Comparison of ENCODE assay signal across 12 cellular contexts in the genomic region with DNA sequence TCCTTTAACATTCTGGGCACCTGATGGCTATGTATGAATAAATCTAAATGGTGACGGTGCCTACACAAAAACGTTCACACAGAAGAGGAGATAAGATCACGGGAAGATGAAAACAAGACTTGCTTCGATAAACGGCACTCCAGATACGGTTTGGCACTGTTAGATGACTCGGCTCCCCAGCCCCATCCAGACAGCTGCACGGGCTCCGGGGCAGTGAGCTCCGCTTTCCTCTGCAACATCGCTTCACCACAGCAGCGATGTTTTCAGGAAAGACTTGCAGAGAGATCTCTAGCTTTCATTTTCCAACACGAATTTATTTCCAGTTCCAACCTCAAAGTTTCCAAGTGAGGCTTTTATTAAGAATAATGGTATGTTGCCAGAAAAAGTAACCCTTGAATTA.
DNase-seq lines count a peak whose midpoint lies in the region; ATAC-seq lines count a peak whose summit lies in the region.
"Had no signal": no experiment of that assay in that cellular context is flagged by ENCODE, and none has a peak within 500 bp of the region (broad histone marks: within the 10 kb centered on the region; RNA-seq: fewer than 3 reads in every experiment).

No MANE protein-coding gene starts in this region.

- H3K9me3 ChIP-seq in MG63 (no peaks in the 10 kb centered on the region), adipocyte (ENCODE audit: control insufficient read depth, low read length) (no peaks in the 10 kb centered on the region)

- peak overlapping the region; percentile 67 for H3K9ac ChIP-seq in adipocyte (ENCODE audit: low read length)
- no peak overlapping the region for H3K9ac ChIP-seq in rectal smooth muscle tissue (ENCODE audit: low read length)

- H3K36me3 ChIP-seq in MG63 (no peaks in the 10 kb centered on the region), adipocyte (ENCODE audit: control insufficient read depth, insufficient read depth, low read length, severe bottlenecking) (no peaks in the 10 kb centered on the region), rectal smooth muscle tissue (ENCODE audit: control insufficient read depth, insufficient read depth, low read length) (no peaks in the 10 kb centered on the region)

- ATAC-seq in GM19035 (IDR thresholded peaks at IDR 0.05; ENCODE audit: unreplicated experiment): no peak

- peaks cover 6% of the 10 kb centered on the region for H3K4me1 ChIP-seq in adipocyte (ENCODE audit: control insufficient read depth, insufficient read depth, low read length)
- H3K4me1 ChIP-seq in rectal smooth muscle tissue (ENCODE audit: control insufficient read depth, insufficient read depth, low read length): peaks cover 1% of the 10 kb centered on the region

- H3K27me3 ChIP-seq in MG63 (no peaks in the 10 kb centered on the region), adipocyte (replicated peaks; ENCODE audit: control insufficient read depth, insufficient read depth, low read length) (peaks cover 6% of the 10 kb centered on the region), rectal smooth muscle tissue (ENCODE audit: control insufficient read depth, insufficient read depth, low read length) (no peaks in the 10 kb centered on the region)

- H3K4me3 ChIP-seq in MG63: peak overlapping the region; percentile 32
- peak overlapping the region; percentile 79 for H3K4me3 ChIP-seq in adipocyte (ENCODE audit: low read length)
- peak overlapping the region; percentile 38 for H3K4me3 ChIP-seq in rectal smooth muscle tissue (ENCODE audit: low read length)

- no peak overlapping the region for H3K27ac ChIP-seq in rectal smooth muscle tissue (ENCODE audit: low read depth, low read length)

- DNase-seq in AG20443 (ENCODE audit: low spot score) (peak; percentile 69), MG63 (peak; percentile 36), adipocyte (ENCODE audit: low read depth) (no peak), NCI-H510A (lab: John Stamatoyannopoulos, UW) (no peak), T-helper 9 cell (no peak), NCI-H2029 treated with DMSO at 0.1 percent for 48 hours (lab: John Stamatoyannopoulos, UW) (no peak)
- DNase-seq: DMS53, HCEC 1CT, NCI-H2081 treated with DMSO at 0.1 percent for 48 hours, Right ventricle myocardium superior had no signal

Comparison
In these comparisons a context has a peak if more than half of its experiments do, and no peak if none do; other contexts are left out.
1. DNase-seq: peak in AG20443 (single experiment) and MG63 (single experiment); none in adipocyte (single experiment), NCI-H510A (single experiment), T-helper 9 cell (single experiment) and NCI-H2029 treated with DMSO at 0.1 percent for 48 hours (single experiment).
2. Peak in every context shown above with its lines, with median percentiles within 50 percentile points of each other: H3K4me3 ChIP-seq.